ENCODE assay signal across 11 cellular contexts in genomic region chr13:71240906-71241305, GRCh38.
DNase-seq lines count a peak whose midpoint lies in the region; ATAC-seq and TF ChIP-seq lines count a peak whose summit lies in the region.
"Had no signal": no experiment of that assay in that cellular context is flagged by ENCODE, and none has a peak within 500 bp of the region (broad histone marks: within the 10 kb centered on the region; RNA-seq: fewer than 3 reads in every experiment).

No MANE protein-coding gene starts in this region.

- H3K9me2 ChIP-seq in PC-3 (replicated peaks; ENCODE audit: low read length), result no peaks in the 10 kb centered on the region

- no peaks in the 10 kb centered on the region for H3K27me3 ChIP-seq in heart right ventricle
- no peaks in the 10 kb centered on the region for H3K27me3 ChIP-seq in PC-3 (ENCODE audit: low read length)
- H3K27me3 ChIP-seq in aorta (ENCODE audit: control insufficient read depth in 1 of 2, insufficient read depth in 2 of 2, low read length in 1 of 2), result no peaks in the 10 kb centered on the region

- WGBS in heart right ventricle, 2 donors, result 58 to 63% methylated on average over 1 of the region's 1 CpG
- WGBS in aorta, 2 donors, result 83% methylated on average over 1 of the region's 1 CpG

- peaks cover 0 to 35% (median 8%) of the 10 kb centered on the region in 9 donors for H3K4me1 ChIP-seq in heart right ventricle
- no peaks in the 10 kb centered on the region for H3K4me1 ChIP-seq in PC-3 (ENCODE audit: insufficient read depth, low read length)
- H3K4me1 ChIP-seq in aorta (ENCODE audit: control insufficient read depth in 1 of 2, insufficient read depth in 2 of 2, low read length in 2 of 2), result no peaks in the 10 kb centered on the region

- POLR2A ChIA-PET in PC-3 (lab: Charles Lee; ENCODE audit: unreplicated experiment), result no interaction called here

- no peak overlapping the region for H3K9ac ChIP-seq in PC-3 (ENCODE audit: low read length)

- H3K79me2 ChIP-seq in PC-3 (ENCODE audit: low read length), result no peaks in the 10 kb centered on the region

- no peaks in the 10 kb centered on the region for H3K36me3 ChIP-seq in heart right ventricle
- no peaks in the 10 kb centered on the region for H3K36me3 ChIP-seq in PC-3 (ENCODE audit: low read depth, low read length)
- H3K36me3 ChIP-seq in aorta (ENCODE audit: control insufficient read depth in 1 of 2, insufficient read depth in 2 of 2, low read length in 1 of 2), result no peaks in the 10 kb centered on the region

- TF ChIP-seq CTCF in heart right ventricle (IDR thresholded peaks at IDR 0.05) (peak in 8 of 9 donors; percentile 36 to 72 (median 48)), PC-3 (conservative IDR thresholded peaks at IDR 0.05; ENCODE audit: low read depth, low read length) (peak; percentile 63)

- ATAC-seq in heart right ventricle (peak in 6 of 8 donors; percentile 53 to 80 (median 66)), PC-3 (peak; percentile 86), aorta (ENCODE audit: low FRiP score) (no peak), HG02973 (IDR thresholded peaks at IDR 0.05; ENCODE audit: unreplicated experiment) (no peak)
- no peak for ATAC-seq in activated CD4-positive, CD25-positive, alpha-beta regulatory T cell treated with anti-CD3 and anti-CD28 coated beads, Interleukin-2, amount 50 U/mL, for 24 hours
- ATAC-seq: naive thymus-derived CD8-positive, alpha-beta T cell; T-helper 17 cell had no signal

- no peak overlapping the region for H2AFZ ChIP-seq in PC-3 (ENCODE audit: low read length)

- H3K4me3 ChIP-seq in heart right ventricle (no peak overlapping the region), PC-3 (ENCODE audit: low read length) (no peak overlapping the region), aorta (ENCODE audit: low read length in 2 of 2) (no peak overlapping the region)

- no peaks in the 10 kb centered on the region for H3K9me3 ChIP-seq in heart right ventricle
- H3K9me3 ChIP-seq in PC-3 (ENCODE audit: low read length), result no peaks in the 10 kb centered on the region
- no peaks in the 10 kb centered on the region for H3K9me3 ChIP-seq in aorta (ENCODE audit: control insufficient read depth, low read length)

- no peak overlapping the region for H3K4me2 ChIP-seq in PC-3 (ENCODE audit: low read length)

- intact Hi-C loops in heart right ventricle (cut with DNase I) (loop anchor here in 3 of 10 donors (2.0 to 10.0 kb wide), 3 partner anchors 224 to 638 kb away; no protein-coding TSS in a partner anchor), cardiac septum (cut with DNase I) (no loop called here), PC-3 (cut with micrococcal nuclease) (loop anchor here (2.0 to 5.0 kb wide), 2 partner anchors 62 to 236 kb away; no protein-coding TSS in a partner anchor), aorta (cut with DNase I) (no loop called here)

- DNase-seq in heart right ventricle, result no peak
- DNase-seq in cardiac septum (ENCODE audit: low spot score), result no peak
- peak; percentile 35 for DNase-seq in PC-3
- peak; percentile 2 for DNase-seq in glomerular visceral epithelial cell (ENCODE audit: extremely low spot score)
- no peak for DNase-seq in aorta
- DNase-seq in NCI-H1436 treated with DMSO at 0.1 percent for 48 hours (lab: John Stamatoyannopoulos, UW), result no peak
- DNase-seq: DMS79 treated with DMSO at 0.1 percent for 48 hours; naive thymus-derived CD8-positive, alpha-beta T cell; T-helper 17 cell had no signal

- CTCF ChIA-PET in PC-3 (lab: Charles Lee), result interaction anchor here (0.6 kb wide), 1 partner anchor 62 kb away, joined by 3 read pairs; no protein-coding TSS in a partner anchor

- H3K27ac ChIP-seq in heart right ventricle (no peak overlapping the region), PC-3 (ENCODE audit: low read length) (no peak overlapping the region), aorta (ENCODE audit: low read depth in 1 of 2, low read length in 2 of 2) (no peak overlapping the region)

- H3F3A ChIP-seq in PC-3 (ENCODE audit: low read length, unreplicated experiment), result no peaks in the 10 kb centered on the region

- no TSS peak for BruUV-seq in PC-3 (replicated peaks; lab: Mats Ljungman, UMichigan)

- H4K20me1 ChIP-seq in PC-3 (ENCODE audit: low read length), result no peaks in the 10 kb centered on the region

Comparison
In these comparisons a context has a peak if more than half of its experiments do, and no peak if none do; other contexts are left out.
1. ATAC-seq: peak in heart right ventricle (6 of 8) and PC-3 (single experiment); none in aorta (single experiment), HG02973 (single experiment) and activated CD4-positive, CD25-positive, alpha-beta regulatory T cell treated with anti-CD3 and anti-CD28 coated beads, Interleukin-2, amount 50 U/mL, for 24 hours (0 of 2).
2. DNase-seq: peak in PC-3 (single experiment) and glomerular visceral epithelial cell (single experiment); none in heart right ventricle (0 of 2), cardiac septum (single experiment), aorta (0 of 2) and NCI-H1436 treated with DMSO at 0.1 percent for 48 hours (single experiment).